Comparison of ENCODE assay signal across 8 cellular contexts in genomic region chr1:108661030-108661609, GRCh38. TPM values are rescaled to one million over a fixed set of nuclear protein-coding genes. Genes with fewer than 3 reads are reported as not detected.
A peak's percentile ranks its signal among the peaks of the same experiment; 100 is the strongest.
DNase-seq lines count a peak whose midpoint lies in the region; ATAC-seq, FAIRE-seq and TF ChIP-seq lines count a peak whose summit lies in the region.

HENMT1 (minus strand) TSS chr1:108661093; CDS start chr1:108659884, 1,209 bp downstream.

- intact Hi-C loops in endothelial cell of umbilical vein (cut with micrococcal nuclease): loop anchor here (1.0 kb wide), 1 partner anchor 31 kb away; the partner anchor contains the start of gene PRPF38B

- DNase-seq in GM10248 (ENCODE audit: extremely low spot score): peak; percentile 79
- DNase-seq in NCI-H146 (lab: John Stamatoyannopoulos, UW): peak; percentile 79
- peak; percentile 85 for DNase-seq in endothelial cell of umbilical vein (ENCODE audit: low read depth, low spot score)
- peak; percentile 59 to 65 for DNase-seq in stimulated activated CD8-positive, alpha-beta memory T cell treated with anti-CD3 and anti-CD28 coated beads, Interleukin-2, amount 100 ng/mL, for 48 hours (ENCODE audit: low read depth in 2 of 2)
- no peak for DNase-seq in D721Med (ENCODE audit: insufficient read length, low spot score)

- H3K36me3 ChIP-seq in endothelial cell of umbilical vein (ENCODE audit: control insufficient read depth in 2 of 2, extremely low read depth in 1 of 2, insufficient read depth in 2 of 2, low read length in 2 of 2): no peaks in the 10 kb centered on the region

- peak within 1 kb of the TSS; percentile 39 to 64 (median 45) for H3K4me3 ChIP-seq in endothelial cell of umbilical vein (replicated peaks in 1 of 3; ENCODE audit: insufficient read depth in 1 of 3, low read depth in 1 of 3, low read length in 3 of 3)
- peak within 1 kb of the TSS; percentile 67 for H3K4me3 ChIP-seq in mononuclear cell (ENCODE audit: low read length)

- H4K20me1 ChIP-seq in endothelial cell of umbilical vein (replicated peaks; ENCODE audit: control insufficient read depth, extremely low read depth, insufficient read depth, low read length): no peaks in the 10 kb centered on the region

- H3K79me2 ChIP-seq in endothelial cell of umbilical vein (ENCODE audit: control insufficient read depth, insufficient read depth, low read length): no peaks in the 10 kb centered on the region

- H3K4me2 ChIP-seq in endothelial cell of umbilical vein (ENCODE audit: insufficient read depth, low read length): peak within 1 kb of the TSS; percentile 71

- no peaks in the 10 kb centered on the region for H3K9me1 ChIP-seq in endothelial cell of umbilical vein (replicated peaks; ENCODE audit: control insufficient read depth, extremely low read depth, insufficient read depth, low read length)

- H3K4me1 ChIP-seq in endothelial cell of umbilical vein (ENCODE audit: control insufficient read depth, extremely low read depth, insufficient read depth, low read length): peaks cover 7% of the 10 kb centered on the region
- peaks cover 23% of the 10 kb centered on the region for H3K4me1 ChIP-seq in mononuclear cell (ENCODE audit: insufficient read depth, low read length)

- dilution Hi-C loops in endothelial cell of umbilical vein (cut with MboI; ENCODE audit: extremely low pct_ligation_motif_present, low sequenced_read_pairs): no loop called here

- TSS peak; percentile 52 for BruUV-seq in endothelial cell of umbilical vein (replicated peaks; lab: Mats Ljungman, UMichigan)

- ATAC-seq in HG02588 (IDR thresholded peaks at IDR 0.05; ENCODE audit: unreplicated experiment): peak; percentile 87

- peak within 1 kb of the TSS; percentile 88 for H3K27ac ChIP-seq in endothelial cell of umbilical vein (ENCODE audit: insufficient read depth, low read depth, low read length)

- H2AFZ ChIP-seq in endothelial cell of umbilical vein (ENCODE audit: low read depth, low read length): peak within 1 kb of the TSS; percentile 99

- CTCF ChIA-PET in GM10248 (lab: Yijun Ruan, JAX) (interaction anchor here (1.0 to 2.1 kb wide), 3 partner anchors 17 to 167 kb away, joined by 3 to 12 read pairs (median 3); no protein-coding TSS in a partner anchor), endothelial cell of umbilical vein (lab: Charles Lee) (interaction anchor here (0.8 to 3.0 kb wide), 9 partner anchors 10 to 461 kb away, joined by 3 to 11 read pairs (median 3); partner anchors contain the start of genes EEIG2, PRPF38B and SLC25A24)
- CTCF ChIA-PET in activated CD8-positive, alpha-beta memory T cell treated with anti-CD3 and anti-CD28 coated beads for 36 hours (lab: Charles Lee): interaction anchor here (0.7 to 2.8 kb wide), 6 partner anchors 16 to 149 kb away, joined by 3 to 30 read pairs (median 5); partner anchors contain the start of gene PRPF38B

- POLR2A ChIA-PET in GM10248 (lab: Yijun Ruan, JAX): interaction anchor here (0.6 to 1.0 kb wide), 3 partner anchors 31 to 1164 kb away, joined by 3 to 5 read pairs (median 3); partner anchors contain the start of genes PRPF38B and WDR47
- POLR2A ChIA-PET in activated CD8-positive, alpha-beta memory T cell treated with anti-CD3 and anti-CD28 coated beads for 36 hours (lab: Charles Lee): interaction anchor here (0.7 to 4.7 kb wide), 8 partner anchors 15 to 555 kb away, joined by 3 to 74 read pairs (median 4); partner anchors contain the start of genes EEIG2, PRPF38B and STXBP3
- POLR2A ChIA-PET in endothelial cell of umbilical vein (lab: Charles Lee): interaction anchor here (1.0 to 1.2 kb wide), 3 partner anchors 19 to 419 kb away, joined by 3 to 7 read pairs (median 3); partner anchors contain the start of gene PRPF38B

- TF ChIP-seq CTCF in GM10248 (IDR thresholded peaks at IDR 0.05; ENCODE audit: control extremely low read depth, extremely low read depth, low read depth, missing control alignments) (no peak), endothelial cell of umbilical vein (IDR thresholded peaks at IDR 0.05; ENCODE audit: extremely low read depth in 1 of 2, insufficient read depth in 1 of 2, low read depth in 1 of 2, low read length in 2 of 2) (no peak), D721Med (IDR thresholded peaks at IDR 0.05; ENCODE audit: insufficient read depth, missing control alignments) (no peak)

- no peak for TF ChIP-seq POLR2A in endothelial cell of umbilical vein (IDR thresholded peaks at IDR 0.05; ENCODE audit: low read depth, low read length)

- H3K27me3 ChIP-seq in endothelial cell of umbilical vein (ENCODE audit: control insufficient read depth in 2 of 2, insufficient read depth in 2 of 2, low read length in 2 of 2): no peaks in the 10 kb centered on the region
- no peaks in the 10 kb centered on the region for H3K27me3 ChIP-seq in mononuclear cell (ENCODE audit: insufficient read depth, low read length)

- peak within 1 kb of the TSS; percentile 92 for H3K9ac ChIP-seq in endothelial cell of umbilical vein (replicated peaks; ENCODE audit: extremely low read depth, insufficient read depth, low read length)

- FAIRE-seq in endothelial cell of umbilical vein (lab: Jason Lieb, UNC) (peak; percentile 54), D721Med (lab: Jason Lieb, UNC) (no peak)

- H3K9me3 ChIP-seq in endothelial cell of umbilical vein (replicated peaks; ENCODE audit: control insufficient read depth, insufficient read depth, low read length) (no peaks in the 10 kb centered on the region), mononuclear cell (ENCODE audit: low read depth, low read length) (no peaks in the 10 kb centered on the region)

TF ChIP-seq in endothelial cell of umbilical vein, 7 proteins besides CTCF, POLR2A, EP300 and RAD21:
- no peak for TF ChIP-seq EZH2 (IDR thresholded peaks at IDR 0.05; ENCODE audit: borderline replicate concordance, low read depth, low read length, severe bottlenecking)
- TF ChIP-seq POLR2AphosphoS5 (IDR thresholded peaks at IDR 0.05; ENCODE audit: insufficient read depth, low read depth, low read length): peak; percentile 85
TF ChIP-seq in endothelial cell of umbilical vein: peak in this region for 1.

RNA-seq across cellular contexts. Expression of gene HENMT1, which starts in this region (rescaled TPM):
- 10 to 100 TPM; 30.6 to 32.4 TPM for total RNA-seq in activated CD8-positive, alpha-beta memory T cell treated with anti-CD3 and anti-CD28 coated beads for 36 hours
- total RNA-seq in endothelial cell of umbilical vein (3.8 and 4.4 TPM in 2 replicates), mononuclear cell (6.3 TPM)
- 3.2 and 4.5 TPM in 2 replicates for polyA plus RNA-seq in endothelial cell of umbilical vein
- polyA plus RNA-seq in endothelial cell of umbilical vein (2011; cell fraction: cytosol; rRNA removed): 4.4 and 4.6 TPM in 2 replicates
- 3.9 and 4.4 TPM in 2 replicates for polyA plus RNA-seq in endothelial cell of umbilical vein (2011; cell fraction: nucleus; rRNA removed)
- polyA plus RNA-seq in endothelial cell of umbilical vein (2012): 2.9 and 5.1 TPM in 2 replicates
- polyA minus RNA-seq in endothelial cell of umbilical vein: 1.6 and 2.2 TPM in 2 replicates
- 9.4 TPM for polyA minus RNA-seq in endothelial cell of umbilical vein (2011; cell fraction: cytosol; rRNA and poly(A)+ RNA removed)
- 0.91 and 1.1 TPM in 2 replicates for polyA minus RNA-seq in endothelial cell of umbilical vein (2011; cell fraction: nucleus; rRNA and poly(A)+ RNA removed)
